7 cellular contexts compared by ENCODE assay signal in genomic region chr15:77497108-77497737, GRCh38.
DNase-seq lines count a peak whose midpoint lies in the region; ATAC-seq, FAIRE-seq and TF ChIP-seq lines count a peak whose summit lies in the region.

No MANE protein-coding gene starts in this region.

- intact Hi-C loops in kidney (cut with DNase I) = loop anchor here (10.0 kb wide), 1 partner anchor 312 kb away; no protein-coding TSS in a partner anchor
- intact Hi-C loops in tibial artery (cut with DNase I; ENCODE audit: low total_unique reads) = loop anchor here (2.0 to 10.0 kb wide), 4 partner anchors 45 to 378 kb away; partner anchors contain the start of genes HMG20A and PEAK1

- H3K36me3 Mint-ChIP-seq in brain = peaks cover 17% of the 10 kb centered on the region

- H3K9ac ChIP-seq in Loucy (ENCODE audit: low read depth, low read length, poor library complexity, severe bottlenecking) (no peak overlapping the region), kidney (ENCODE audit: low read length in 2 of 2) (peak overlapping the region in 1 of 2 donors; percentile 4)

- peaks cover 27% of the 10 kb centered on the region for H3K4me1 ChIP-seq in Loucy (ENCODE audit: insufficient read depth, low read length, poor library complexity, severe bottlenecking)
- H3K4me1 ChIP-seq in kidney (ENCODE audit: control insufficient read depth in 1 of 2, insufficient read depth in 1 of 2, low read depth in 1 of 2, low read length in 2 of 2) = peaks cover 22 to 23% of the 10 kb centered on the region in 2 donors
- peaks cover 6 to 56% (median 49%) of the 10 kb centered on the region in 4 donors for H3K4me1 ChIP-seq in tibial artery

- H3K36me3 ChIP-seq in Loucy (ENCODE audit: insufficient read depth, low read length) = no peaks in the 10 kb centered on the region
- H3K36me3 ChIP-seq in kidney (ENCODE audit: control insufficient read depth in 1 of 2, insufficient read depth in 2 of 2, low read length in 2 of 2) = no peaks in the 10 kb centered on the region
- H3K36me3 ChIP-seq in tibial artery = no peaks in the 10 kb centered on the region

- H3K9me2 ChIP-seq in Loucy (replicated peaks; ENCODE audit: low read depth, low read length) = no peaks in the 10 kb centered on the region

- ATAC-seq in GM21360 (IDR thresholded peaks at IDR 0.05; ENCODE audit: unreplicated experiment) = no peak

- no peaks in the 10 kb centered on the region for H3K27me3 Mint-ChIP-seq in brain

- H3K27ac ChIP-seq in kidney (ENCODE audit: low read depth in 2 of 2, low read length in 2 of 2) (peak overlapping the region; percentile 67 to 71), tibial artery (peak overlapping the region; percentile 72 to 82)

- no peak overlapping the region for H2AFZ ChIP-seq in Loucy (ENCODE audit: low read length)

- no peaks in the 10 kb centered on the region for H3K9me3 Mint-ChIP-seq in brain

- no peaks in the 10 kb centered on the region for H3K27me3 ChIP-seq in Loucy (ENCODE audit: insufficient read depth, low read length, poor library complexity, severe bottlenecking)
- no peaks in the 10 kb centered on the region for H3K27me3 ChIP-seq in tibial artery

- TF ChIP-seq CTCF in Loucy (conservative IDR thresholded peaks at IDR 0.05; ENCODE audit: low read length) (peak; percentile 47), brain (conservative IDR thresholded peaks at IDR 0.05) (peak in 1 of 2 experiments; percentile 53), kidney (IDR thresholded peaks at IDR 0.05; ENCODE audit: borderline replicate concordance, extremely low read depth, insufficient read depth) (no peak), tibial artery (IDR thresholded peaks at IDR 0.05) (no peak)

- H3K79me2 ChIP-seq in Loucy (ENCODE audit: insufficient read depth, low read length) = no peaks in the 10 kb centered on the region

- DNase-seq in kidney = no peak
- peak in 1 of 2 donors; percentile 86 for DNase-seq in tibial artery
- DNase-seq in activated naive CD4-positive, alpha-beta T cell treated with anti-CD3 and anti-CD28 coated beads, Interleukin-2, amount 50 U/mL, for 16 hours = no peak
- no peak for DNase-seq in activated CD4-positive, alpha-beta T cell treated with anti-CD3 and anti-CD28 coated beads for 4 hours

- H3K9me3 ChIP-seq in Loucy (ENCODE audit: insufficient read depth, low read depth, low read length) (no peaks in the 10 kb centered on the region), kidney (ENCODE audit: control insufficient read depth in 1 of 2, low read length in 2 of 2) (no peaks in the 10 kb centered on the region), tibial artery (no peaks in the 10 kb centered on the region)

- H3K4me1 Mint-ChIP-seq in brain = peaks cover 77% of the 10 kb centered on the region

- no peak for FAIRE-seq in kidney (lab: Jason Lieb, UNC)

- H3K4me3 ChIP-seq in Loucy (ENCODE audit: low read length, poor library complexity, severe bottlenecking) (no peak overlapping the region), kidney (ENCODE audit: low read length in 2 of 2) (peak overlapping the region in 1 of 2 donors; percentile 33), tibial artery (peak overlapping the region; percentile 6 to 29)

- no peak overlapping the region for H3K4me2 ChIP-seq in Loucy (ENCODE audit: low read depth, low read length, poor library complexity, severe bottlenecking)

- H3K4me3 Mint-ChIP-seq in brain = peak overlapping the region; percentile 53 to 83 (median 74)

- H3K27ac Mint-ChIP-seq in brain = peak overlapping the region; percentile 94 to 99 (median 95)

- H3F3A ChIP-seq in Loucy (ENCODE audit: low read depth) = no peaks in the 10 kb centered on the region

- no peaks in the 10 kb centered on the region for H4K20me1 ChIP-seq in Loucy (ENCODE audit: insufficient read depth, low read length, poor library complexity, severe bottlenecking)
